ENCODE assay signal across 9 cellular contexts in genomic region chr1:200042437-200043329, GRCh38. TPM values are rescaled to one million over a fixed set of nuclear protein-coding genes. Genes with fewer than 3 reads are reported as not detected.
DNase-seq lines count a peak whose midpoint lies in the region; ATAC-seq and TF ChIP-seq lines count a peak whose summit lies in the region.
"Had no signal": no experiment of that assay in that cellular context is flagged by ENCODE, and none has a peak within 500 bp of the region (broad histone marks: within the 10 kb centered on the region; RNA-seq: fewer than 3 reads in every experiment).

No MANE protein-coding gene starts in this region.

- DNase-seq in AG04450 (ENCODE audit: low read depth, low spot score) (no peak), NCI-H69 (lab: John Stamatoyannopoulos, UW) (peak; percentile 24), natural killer cell (no peak), NCI-H1694 treated with DMSO at 0.1 percent for 48 hours (lab: John Stamatoyannopoulos, UW) (no peak), NCI-H1105 treated with DMSO at 0.1 percent for 48 hours (lab: John Stamatoyannopoulos, UW) (no peak), NCI-H446 (lab: John Stamatoyannopoulos, UW) (no peak)
- DNase-seq in effector memory CD8-positive, alpha-beta T cell = no peak
- DNase-seq: stimulated activated CD4-positive, alpha-beta T cell treated with anti-CD3 and anti-CD28 coated beads, Interleukin-2, amount 100 ng/mL, for 48 hours had no signal

- peak overlapping the region; percentile 34 for H3K4me3 ChIP-seq in AG04450 (ENCODE audit: low read depth, low read length)

- peaks cover 11 to 59% of the 10 kb centered on the region in 2 donors for H3K27me3 Mint-ChIP-seq in effector memory CD8-positive, alpha-beta T cell
- peaks cover 57 to 71% of the 10 kb centered on the region in 2 donors for H3K27me3 Mint-ChIP-seq in natural killer cell (ENCODE audit: low read depth in 2 of 2)

- TF ChIP-seq CTCF in AG04450 (IDR thresholded peaks at IDR 0.05; ENCODE audit: low read depth, low read length) (no peak), natural killer cell (IDR thresholded peaks at IDR 0.05) (no peak)

- no peak overlapping the region for H3K27ac ChIP-seq in AG04450 (ENCODE audit: low read depth, low read length)

- CTCF ChIA-PET in AG04450 (lab: Charles Lee) = no interaction called here

- peak overlapping the region; percentile 57 to 69 for H3K4me3 Mint-ChIP-seq in effector memory CD8-positive, alpha-beta T cell
- peak overlapping the region; percentile 67 for H3K4me3 Mint-ChIP-seq in natural killer cell

- POLR2A ChIA-PET in AG04450 (lab: Yijun Ruan, JAX) = no interaction called here

- H3K9me3 Mint-ChIP-seq in effector memory CD8-positive, alpha-beta T cell = no peaks in the 10 kb centered on the region
- no peaks in the 10 kb centered on the region for H3K9me3 Mint-ChIP-seq in natural killer cell

- H3K9me3 ChIP-seq in AG04450 (ENCODE audit: control insufficient read depth, insufficient read depth, low read length) = peaks cover 8% of the 10 kb centered on the region; the same call in 1 of the 2 replicates

- H3K27me3 ChIP-seq in AG04450 (ENCODE audit: control insufficient read depth, insufficient read depth, low read length) = peaks cover 70% of the 10 kb centered on the region

- peaks cover 3% of the 10 kb centered on the region for H3K36me3 Mint-ChIP-seq in effector memory CD8-positive, alpha-beta T cell (ENCODE audit: insufficient read depth)
- H3K36me3 Mint-ChIP-seq in natural killer cell = peaks cover 2% of the 10 kb centered on the region

- intact Hi-C loops in natural killer cell (cut with micrococcal nuclease) = no loop called here

- peaks cover 17% of the 10 kb centered on the region in 2 donors for H3K4me1 Mint-ChIP-seq in effector memory CD8-positive, alpha-beta T cell (ENCODE audit: low read depth in 2 of 2)
- H3K4me1 Mint-ChIP-seq in natural killer cell = peaks cover 20 to 21% of the 10 kb centered on the region in 2 donors

- H3K27ac Mint-ChIP-seq in effector memory CD8-positive, alpha-beta T cell = no peak overlapping the region
- no peak overlapping the region for H3K27ac Mint-ChIP-seq in natural killer cell

- ATAC-seq in effector memory CD8-positive, alpha-beta T cell (replicated peaks) = no peak
- no peak for ATAC-seq in natural killer cell
- ATAC-seq in GM19035 (IDR thresholded peaks at IDR 0.05; ENCODE audit: unreplicated experiment) = no peak

RNA-seq across cellular contexts. Expression of gene NR5A2, which starts 15.2 kb away (rescaled TPM):
- polyA plus RNA-seq in AG04450 (2011; rRNA removed) = 0.02 TPM in 1 of 2 replicates, not detected in the other
- polyA minus RNA-seq in AG04450 (2011; rRNA and poly(A)+ RNA removed) = 0.09 TPM in 1 of 2 replicates, not detected in the other
- not detected for total RNA-seq in natural killer cell
